ENCODE assay signal across 9 cellular contexts in genomic region chr19:37507167-37507464, GRCh38. TPM values are rescaled to one million over a fixed set of nuclear protein-coding genes. Genes with fewer than 3 reads are reported as not detected.
DNase-seq lines count a peak whose midpoint lies in the region; ATAC-seq and TF ChIP-seq lines count a peak whose summit lies in the region.
"Had no signal": no experiment of that assay in that cellular context is flagged by ENCODE, and none has a peak within 500 bp of the region (broad histone marks: within the 10 kb centered on the region; RNA-seq: fewer than 3 reads in every experiment).

No MANE protein-coding gene starts in this region.

- no peaks in the 10 kb centered on the region for H3K36me3 ChIP-seq in A673 (ENCODE audit: insufficient read depth, low read length, poor library complexity, severe bottlenecking)
- H3K36me3 ChIP-seq in Karpas-422 (ENCODE audit: insufficient read depth, low read length): no peaks in the 10 kb centered on the region
- peaks cover 26% of the 10 kb centered on the region for H3K36me3 ChIP-seq in neuron (ENCODE audit: insufficient read depth, low read length)

- DNase-seq in A673 (ENCODE audit: low spot score) (no peak), Karpas-422 (no peak), epithelial cell of prostate (ENCODE audit: low read depth, low spot score) (no peak), omental fat pad (ENCODE audit: low spot score) (no peak), AG20443 (ENCODE audit: low spot score) (no peak), posterior vena cava (ENCODE audit: low spot score) (no peak)
- DNase-seq: NCI-H1694 treated with DMSO at 0.1 percent for 48 hours had no signal

- no peaks in the 10 kb centered on the region for H4K20me1 ChIP-seq in Karpas-422 (ENCODE audit: insufficient read depth, low read depth, low read length)

- CTCF ChIA-PET in A673 (lab: Charles Lee): no interaction called here

- H3K4me2 ChIP-seq in Karpas-422 (ENCODE audit: low read depth, low read length, poor library complexity, severe bottlenecking): peak overlapping the region; percentile 50

- H3K9me2 ChIP-seq in Karpas-422 (replicated peaks; ENCODE audit: insufficient read depth, low read length): no peaks in the 10 kb centered on the region

- intact Hi-C loops in A673 (cut with micrococcal nuclease; ENCODE audit: unreplicated experiment): no loop called here
- intact Hi-C loops in posterior vena cava (cut with DNase I): loop anchor here in 1 of 2 donors (5.0 kb wide), 1 partner anchor 40 kb away; the partner anchor contains the start of genes ZNF569 and ZNF570

- H3K27me3 ChIP-seq in A673 (replicated peaks; ENCODE audit: insufficient read depth, low read depth, low read length, poor library complexity) (no peaks in the 10 kb centered on the region), Karpas-422 (ENCODE audit: low read length) (no peaks in the 10 kb centered on the region), neuron (ENCODE audit: insufficient read depth, low read length) (no peaks in the 10 kb centered on the region)

- ATAC-seq in omental fat pad (ENCODE audit: low FRiP score) (no peak), HG02870 (IDR thresholded peaks at IDR 0.05; ENCODE audit: unreplicated experiment) (no peak)

- no peak for TF ChIP-seq CTCF in A673 (conservative IDR thresholded peaks at IDR 0.05; ENCODE audit: low read depth, low read length)
- no peak for TF ChIP-seq CTCF in omental fat pad (IDR thresholded peaks at IDR 0.05)

- H3K27ac ChIP-seq in A673 (ENCODE audit: low read depth, low read length, poor library complexity, severe bottlenecking) (no peak overlapping the region), Karpas-422 (ENCODE audit: low read length) (no peak overlapping the region), epithelial cell of prostate (peak overlapping the region; percentile 93)

- H3K4me1 ChIP-seq in A673 (ENCODE audit: insufficient read depth, low read length, poor library complexity, severe bottlenecking): no peaks in the 10 kb centered on the region
- no peaks in the 10 kb centered on the region for H3K4me1 ChIP-seq in Karpas-422 (ENCODE audit: low read length)
- peaks cover 8% of the 10 kb centered on the region for H3K4me1 ChIP-seq in neuron (ENCODE audit: insufficient read depth, low read length)

- H2AFZ ChIP-seq in Karpas-422 (ENCODE audit: low read length) (no peak overlapping the region), neuron (ENCODE audit: low read depth, low read length) (peak overlapping the region; percentile 89)

- H3K9me3 ChIP-seq in A673 (ENCODE audit: low read depth, low read length, poor library complexity, severe bottlenecking) (peaks cover 33% of the 10 kb centered on the region), Karpas-422 (ENCODE audit: low read length) (peaks cover 20% of the 10 kb centered on the region), neuron (ENCODE audit: low read length) (peaks cover 31% of the 10 kb centered on the region)

- H3K79me2 ChIP-seq in Karpas-422 (ENCODE audit: low read length): no peaks in the 10 kb centered on the region

- POLR2A ChIA-PET in A673 (lab: Charles Lee; ENCODE audit: low non-redundant PET): interaction anchor here (0.5 kb wide), 1 partner anchor 12 kb away, joined by 3 read pairs; no protein-coding TSS in a partner anchor

- H3K9ac ChIP-seq in Karpas-422 (ENCODE audit: low read length): peak overlapping the region; percentile 47

- BruUV-seq in A673 (replicated peaks; lab: Mats Ljungman, UMichigan): no TSS peak

- H3K4me3 ChIP-seq in A673 (ENCODE audit: low read depth, low read length, poor library complexity, severe bottlenecking) (peak overlapping the region; percentile 34), Karpas-422 (ENCODE audit: low read length) (peak overlapping the region; percentile 58), neuron (ENCODE audit: low read length) (peak overlapping the region; percentile 83)

RNA-seq across cellular contexts. Expression of gene ZNF793, which starts 0.4 kb away (rescaled TPM):
- 0.83 and 1.2 TPM in 2 replicates for total RNA-seq in A673 (2021)
- 2.7 and 4.4 TPM in 2 replicates for total RNA-seq in Karpas-422 (2014; rRNA removed; shearing (Covaris generic); ENCODE audit: low replicate concordance)
- total RNA-seq in omental fat pad: 1 to 10 TPM; 1.2 to 3.5 (median 1.3) TPM
- 1 to 10 TPM; 6.0 to 7.4 TPM for total RNA-seq in posterior vena cava

RNA-seq across cellular contexts. Expression of gene ZNF570, which starts 38.0 kb away (rescaled TPM):
- total RNA-seq in A673 (2021): 5.0 and 5.4 TPM in 2 replicates
- 4.6 and 6.8 TPM in 2 replicates for total RNA-seq in Karpas-422 (2014; rRNA removed; shearing (Covaris generic); ENCODE audit: low replicate concordance)
- 10 to 100 TPM in 1 of 4 donors, 1 to 10 TPM in 3; 5.3 to 11.2 (median 8.8) TPM for total RNA-seq in omental fat pad
- 1 to 10 TPM; 6.2 to 6.8 TPM for total RNA-seq in posterior vena cava

RNA-seq across cellular contexts. Expression of gene ZNF569, which starts 39.9 kb away (rescaled TPM):
- 7.1 and 9.5 TPM in 2 replicates for total RNA-seq in A673 (2021)
- total RNA-seq in Karpas-422 (2014; rRNA removed; shearing (Covaris generic); ENCODE audit: low replicate concordance): 13.2 and 16.1 TPM in 2 replicates
- 1 to 10 TPM; 3.1 to 8.0 (median 4.6) TPM for total RNA-seq in omental fat pad
- 1 to 10 TPM; 5.9 to 8.2 TPM for total RNA-seq in posterior vena cava
